In the genomic region with DNA sequence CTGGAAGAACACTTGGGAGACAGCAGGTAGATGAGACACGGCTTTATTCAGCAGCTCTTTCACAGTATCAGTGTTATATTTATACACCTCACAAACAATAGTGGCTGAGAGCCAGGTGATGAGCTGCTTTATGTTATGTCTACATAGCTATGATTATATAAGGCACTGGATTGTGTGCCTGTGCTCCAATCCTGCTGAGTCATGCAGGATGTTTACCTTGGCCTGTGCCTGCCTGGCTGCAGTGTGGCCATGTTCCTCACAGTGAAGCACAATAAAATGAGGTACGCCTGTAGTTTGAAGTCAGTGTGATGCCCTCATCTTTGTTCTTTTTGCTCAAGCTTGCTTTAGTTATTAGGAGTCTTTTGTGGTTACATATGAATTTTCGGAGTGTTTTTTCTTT, we compare ENCODE assay signal across 1 cellular context.
TF ChIP-seq lines count a peak whose summit lies in the region.

No MANE protein-coding gene starts in this region.

TF ChIP-seq in endothelial cell of umbilical vein, 7 proteins besides CTCF, POLR2A, EP300 and RAD21 (continued from another document):
- peak; percentile 7 for TF ChIP-seq MAX (IDR thresholded peaks at IDR 0.05; ENCODE audit: insufficient read depth, insufficient read length)
- no peak for TF ChIP-seq MYC (IDR thresholded peaks at IDR 0.05; ENCODE audit: low read depth, low read length)
- TF ChIP-seq JUN (IDR thresholded peaks at IDR 0.05; ENCODE audit: borderline replicate concordance, insufficient read depth, insufficient read length, low read depth), result peak; percentile 88
- TF ChIP-seq GATA2 (IDR thresholded peaks at IDR 0.05; ENCODE audit: insufficient read depth, insufficient read length, low read depth, low read length), result peak; percentile 46
- peak; percentile 95 for TF ChIP-seq FOS (IDR thresholded peaks at IDR 0.05; ENCODE audit: borderline replicate concordance, insufficient read depth, low read length)
